ENCODE assay signal across 8 cellular contexts in genomic region chr12:6363330-6364036, GRCh38. TPM values are rescaled to one million over a fixed set of nuclear protein-coding genes. Genes with fewer than 3 reads are reported as not detected.
DNase-seq lines count a peak whose midpoint lies in the region; ATAC-seq and TF ChIP-seq lines count a peak whose summit lies in the region.

No MANE protein-coding gene starts in this region.

- no peaks in the 10 kb centered on the region for H3F3A ChIP-seq in SU-DHL-6 (ENCODE audit: insufficient read depth)

- H3K36me3 ChIP-seq in SU-DHL-6 (ENCODE audit: low read length): no peaks in the 10 kb centered on the region

- H3K9ac ChIP-seq in SU-DHL-6 (ENCODE audit: low read length): no peak overlapping the region

- DNase-seq in GM19238 (ENCODE audit: insufficient read length, low spot score) (peak; percentile 79), left ventricle myocardium superior (peak; percentile 88), skeletal muscle cell (ENCODE audit: low read depth) (no peak), SKM-1 treated with dmso at 0.1 percent for 144 hours (lab: John Stamatoyannopoulos, UW; ENCODE audit: unreplicated experiment) (no peak), foreskin melanocyte (no peak)
- peak; percentile 78 for DNase-seq in activated naive CD8-positive, alpha-beta T cell treated with anti-CD3 and anti-CD28 coated beads, Interleukin-2, amount 10 ng/mL, durations not matched to agents 7 days and 5 days

- TF ChIP-seq CTCF in SU-DHL-6 (IDR thresholded peaks at IDR 0.05; ENCODE audit: insufficient read depth, low read length, poor library complexity, severe bottlenecking): no peak

- no peaks in the 10 kb centered on the region for H3K36me3 Mint-ChIP-seq in activated naive CD8-positive, alpha-beta T cell treated with anti-CD3 and anti-CD28 coated beads, Interleukin-2, amount 10 ng/mL, durations not matched to agents 7 days and 5 days

- no peaks in the 10 kb centered on the region for H3K79me2 ChIP-seq in SU-DHL-6 (ENCODE audit: insufficient read depth, low read length)

- H3K9me3 ChIP-seq in SU-DHL-6 (ENCODE audit: insufficient read depth, low read length): no peaks in the 10 kb centered on the region

- H3K9me2 ChIP-seq in SU-DHL-6 (replicated peaks; ENCODE audit: insufficient read depth, low read length): no peaks in the 10 kb centered on the region

- H3K27me3 Mint-ChIP-seq in activated naive CD8-positive, alpha-beta T cell treated with anti-CD3 and anti-CD28 coated beads, Interleukin-2, amount 10 ng/mL, durations not matched to agents 7 days and 5 days: no peaks in the 10 kb centered on the region

- intact Hi-C loops in left ventricle myocardium superior (cut with micrococcal nuclease): no loop called here

- peak overlapping the region; percentile 79 for H3K27ac Mint-ChIP-seq in activated naive CD8-positive, alpha-beta T cell treated with anti-CD3 and anti-CD28 coated beads, Interleukin-2, amount 10 ng/mL, durations not matched to agents 7 days and 5 days

- no peaks in the 10 kb centered on the region for H4K20me1 ChIP-seq in SU-DHL-6 (ENCODE audit: low read depth, low read length)

- POLR2A ChIA-PET in activated naive CD8-positive, alpha-beta T cell treated with anti-CD3 and anti-CD28 coated beads, Interleukin-2, amount 10 ng/mL, durations not matched to agents 7 days and 5 days (lab: Charles Lee): interaction anchor here (1.0 to 11.0 kb wide), 12 partner anchors 8 to 205 kb away, joined by 3 to 122 read pairs (median 5); partner anchors contain the start of genes GAPDH, NOP2, TAPBPL and TNFRSF1A

- peak overlapping the region; percentile 45 for H3K4me2 ChIP-seq in SU-DHL-6 (ENCODE audit: low read depth, low read length, poor library complexity, severe bottlenecking)

- no peaks in the 10 kb centered on the region for H3K9me3 Mint-ChIP-seq in activated naive CD8-positive, alpha-beta T cell treated with anti-CD3 and anti-CD28 coated beads, Interleukin-2, amount 10 ng/mL, durations not matched to agents 7 days and 5 days

- peak overlapping the region; percentile 88 for H2AFZ ChIP-seq in SU-DHL-6 (ENCODE audit: low read depth, low read length, severe bottlenecking)

- ATAC-seq in activated naive CD8-positive, alpha-beta T cell treated with anti-CD3 and anti-CD28 coated beads, Interleukin-2, amount 10 ng/mL, durations not matched to agents 7 days and 5 days (ENCODE audit: low read depth): peak; percentile 75
- ATAC-seq in left ventricle myocardium superior (peak; percentile 96), HG03196 (IDR thresholded peaks at IDR 0.05; ENCODE audit: unreplicated experiment) (no peak)

- H3K4me1 Mint-ChIP-seq in activated naive CD8-positive, alpha-beta T cell treated with anti-CD3 and anti-CD28 coated beads, Interleukin-2, amount 10 ng/mL, durations not matched to agents 7 days and 5 days: peaks cover 31% of the 10 kb centered on the region

- no peak overlapping the region for H3K4me3 ChIP-seq in SU-DHL-6 (ENCODE audit: insufficient read depth, low read length, poor library complexity, severe bottlenecking)
- peak overlapping the region; percentile 47 for H3K4me3 ChIP-seq in skeletal muscle cell (ENCODE audit: low read depth, low read length)

- H3K27me3 ChIP-seq in SU-DHL-6 (ENCODE audit: low read length): no peaks in the 10 kb centered on the region

- no peak overlapping the region for H3K27ac ChIP-seq in SU-DHL-6 (ENCODE audit: low read depth, low read length)

- H3K4me3 Mint-ChIP-seq in activated naive CD8-positive, alpha-beta T cell treated with anti-CD3 and anti-CD28 coated beads, Interleukin-2, amount 10 ng/mL, durations not matched to agents 7 days and 5 days: peak overlapping the region; percentile 84

RNA-seq across cellular contexts. Expression of gene SCNN1A, which starts 11.9 kb away (rescaled TPM):
- 1 to 10 TPM in 1 of 2 experiments, under 1 TPM in 1; 0.43 to 1.1 TPM for total RNA-seq in activated naive CD8-positive, alpha-beta T cell treated with anti-CD3 and anti-CD28 coated beads, Interleukin-2, amount 10 ng/mL, durations not matched to agents 7 days and 5 days
- 1.7 TPM for total RNA-seq in left ventricle myocardium superior

RNA-seq across cellular contexts. Expression of gene LTBR, which starts 20.5 kb away (rescaled TPM):
- 1 to 10 TPM in 1 of 2 experiments, under 1 TPM in 1; 0.61 to 1.4 TPM for total RNA-seq in activated naive CD8-positive, alpha-beta T cell treated with anti-CD3 and anti-CD28 coated beads, Interleukin-2, amount 10 ng/mL, durations not matched to agents 7 days and 5 days
- total RNA-seq in left ventricle myocardium superior: 32.9 TPM

RNA-seq across cellular contexts. Expression of gene TNFRSF1A, which starts 21.6 kb away (rescaled TPM):
- 10 to 100 TPM; 82.9 to 87.1 TPM for total RNA-seq in activated naive CD8-positive, alpha-beta T cell treated with anti-CD3 and anti-CD28 coated beads, Interleukin-2, amount 10 ng/mL, durations not matched to agents 7 days and 5 days
- 44.0 TPM for total RNA-seq in left ventricle myocardium superior

RNA-seq across cellular contexts. Expression of gene PLEKHG6, which starts 53.0 kb away (rescaled TPM):
- total RNA-seq in activated naive CD8-positive, alpha-beta T cell treated with anti-CD3 and anti-CD28 coated beads, Interleukin-2, amount 10 ng/mL, durations not matched to agents 7 days and 5 days: not detected
- 0.47 TPM for total RNA-seq in left ventricle myocardium superior

Comparison
In these comparisons a context has a peak if more than half of its experiments do, and no peak if none do; other contexts are left out.
1. DNase-seq: peak in GM19238 (single experiment), activated naive CD8-positive, alpha-beta T cell treated with anti-CD3 and anti-CD28 coated beads, Interleukin-2, amount 10 ng/mL, durations not matched to agents 7 days and 5 days (single experiment) and left ventricle myocardium superior (single experiment); none in skeletal muscle cell (single experiment), SKM-1 treated with dmso at 0.1 percent for 144 hours (single experiment) and foreskin melanocyte (single experiment).
2. RNA of gene LTBR, which starts 20.5 kb away (total RNA-seq): 32.9 TPM in left ventricle myocardium superior (single experiment); 0.61 to 1.4 TPM in activated naive CD8-positive, alpha-beta T cell treated with anti-CD3 and anti-CD28 coated beads, Interleukin-2, amount 10 ng/mL, durations not matched to agents 7 days and 5 days; every median in the first group is over 10 times any median in the second.